8 cellular contexts compared by ENCODE assay signal in the genomic region with DNA sequence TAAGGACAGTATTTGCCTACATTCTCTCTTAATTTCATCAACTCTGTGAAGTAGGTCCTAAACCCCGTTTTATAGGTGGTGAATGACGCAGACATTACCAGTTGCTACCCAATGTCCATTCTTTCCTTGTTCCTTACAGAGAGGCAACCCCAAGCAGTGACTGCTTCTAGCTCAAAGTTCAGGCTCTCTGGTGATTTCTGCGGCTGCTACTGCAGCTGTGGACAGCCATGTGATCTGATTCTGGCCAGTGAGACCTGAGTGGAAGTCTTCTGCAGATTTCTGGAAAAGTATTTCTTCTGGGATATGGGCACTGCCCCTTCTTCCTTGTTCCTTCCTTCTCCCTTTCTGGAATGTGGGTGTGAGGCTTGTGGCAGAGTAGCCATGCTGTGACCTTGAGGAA.
A peak's percentile ranks its signal among the peaks of the same experiment; 100 is the strongest.
DNase-seq lines count a peak whose midpoint lies in the region; ATAC-seq and TF ChIP-seq lines count a peak whose summit lies in the region.

No MANE protein-coding gene starts in this region.

- WGBS in heart right ventricle, 2 donors = 89 to 91% methylated on average over 3 of the region's 3 CpGs

- peaks cover 46 to 53% of the 10 kb centered on the region in 2 donors for H3K4me1 Mint-ChIP-seq in natural killer cell

- peak overlapping the region in 6 of 10 donors; percentile 3 to 72 (median 32) for H3K27ac ChIP-seq in heart right ventricle
- peak overlapping the region; percentile 84 for H3K27ac ChIP-seq in brain microvascular endothelial cell
- H3K27ac ChIP-seq in mucosa of rectum (ENCODE audit: low read depth in 2 of 2, low read length in 2 of 2) = peak overlapping the region; percentile 73 to 74
- H3K27ac ChIP-seq in uterus = peak overlapping the region; percentile 8 to 25

- no peaks in the 10 kb centered on the region for H3K9me3 Mint-ChIP-seq in natural killer cell

- H3K27ac Mint-ChIP-seq in natural killer cell = no peak overlapping the region

- ATAC-seq in heart right ventricle (no peak), natural killer cell (no peak), HG03354 (IDR thresholded peaks at IDR 0.05; ENCODE audit: poor library complexity, severe bottlenecking, unreplicated experiment) (no peak)

- no peaks in the 10 kb centered on the region for H3K36me3 Mint-ChIP-seq in natural killer cell

- H3K4me3 Mint-ChIP-seq in natural killer cell = no peak overlapping the region

- no peaks in the 10 kb centered on the region for H3K36me3 ChIP-seq in heart right ventricle
- H3K36me3 ChIP-seq in brain microvascular endothelial cell (replicated peaks) = no peaks in the 10 kb centered on the region
- no peaks in the 10 kb centered on the region for H3K36me3 ChIP-seq in mucosa of rectum (ENCODE audit: control insufficient read depth in 2 of 2, insufficient read depth in 2 of 2, low read length in 2 of 2)
- no peaks in the 10 kb centered on the region for H3K36me3 ChIP-seq in uterus

- H3K4me1 ChIP-seq in heart right ventricle (peaks cover 0 to 75% (median 28%) of the 10 kb centered on the region in 9 donors), mucosa of rectum (ENCODE audit: control insufficient read depth in 2 of 2, insufficient read depth in 2 of 2, low read length in 2 of 2) (peaks cover 54 to 55% of the 10 kb centered on the region in 2 donors), uterus (peaks cover 0 to 4% of the 10 kb centered on the region in 2 donors)

- in situ Hi-C loops in brain microvascular endothelial cell (cut with HindIII; ENCODE audit: low pct_ligation_motif_present, low sequenced_read_pairs) = loop anchor here (25.0 kb wide), 1 partner anchor 113 kb away; a partner anchor contains a TSS

- no peaks in the 10 kb centered on the region for H3K27me3 Mint-ChIP-seq in natural killer cell (ENCODE audit: low read depth in 2 of 2)

- TF ChIP-seq CTCF in heart right ventricle (IDR thresholded peaks at IDR 0.05) (no peak), brain microvascular endothelial cell (IDR thresholded peaks at IDR 0.05; ENCODE audit: low read depth, low read length, missing control alignments) (no peak), uterus (IDR thresholded peaks at IDR 0.05) (no peak), natural killer cell (IDR thresholded peaks at IDR 0.05) (no peak)

- H3K9me3 ChIP-seq in heart right ventricle (no peaks in the 10 kb centered on the region), mucosa of rectum (ENCODE audit: control insufficient read depth in 2 of 2, low read length in 2 of 2) (no peaks in the 10 kb centered on the region), uterus (no peaks in the 10 kb centered on the region)

- intact Hi-C loops in heart right ventricle (cut with DNase I) (loop anchor here in 1 of 10 donors (10.0 kb wide), 1 partner anchor 71 kb away; no protein-coding TSS in a partner anchor), cardiac septum (cut with DNase I) (no loop called here), uterus (cut with DNase I; ENCODE audit: low total_unique reads) (loop anchor here (10.0 kb wide), 1 partner anchor 79 kb away; no protein-coding TSS in a partner anchor), natural killer cell (cut with micrococcal nuclease) (no loop called here)

- H3K4me3 ChIP-seq in heart right ventricle = no peak overlapping the region
- H3K4me3 ChIP-seq in brain microvascular endothelial cell (ENCODE audit: low read depth, low read length) = no peak overlapping the region
- H3K4me3 ChIP-seq in mucosa of rectum (ENCODE audit: low read length in 2 of 2) = no peak overlapping the region
- no peak overlapping the region for H3K4me3 ChIP-seq in uterus

- TF ChIP-seq POLR2A in uterus (IDR thresholded peaks at IDR 0.05) = no peak

- H3K27me3 ChIP-seq in heart right ventricle (no peaks in the 10 kb centered on the region), brain microvascular endothelial cell (replicated peaks) (no peaks in the 10 kb centered on the region), mucosa of rectum (ENCODE audit: control insufficient read depth in 2 of 2, insufficient read depth in 2 of 2, low read length in 2 of 2) (no peaks in the 10 kb centered on the region), uterus (no peaks in the 10 kb centered on the region)

- DNase-seq in heart right ventricle (no peak), cardiac septum (ENCODE audit: low spot score) (no peak), brain microvascular endothelial cell (no peak), uterus (no peak), natural killer cell (no peak)
- DNase-seq in stimulated activated CD8-positive, alpha-beta memory T cell treated with anti-CD3 and anti-CD28 coated beads, Interleukin-4, amount 100 ng/mL, for 48 hours = no peak

- peak overlapping the region in 1 of 2 donors; percentile 14 for H3K9ac ChIP-seq in mucosa of rectum (ENCODE audit: low read depth in 1 of 2, low read length in 2 of 2)

Comparison
In these comparisons a context has a peak if more than half of its experiments do, and no peak if none do; other contexts are left out.
1. H3K27ac ChIP-seq: peak in every context shown above with its lines; median percentile 84 in brain microvascular endothelial cell; 74 in mucosa of rectum; 32 in heart right ventricle; 16 in uterus.